11 cellular contexts compared by ENCODE assay signal in genomic region chr9:127809562-127810377, GRCh38. TPM values are rescaled to one million over a fixed set of nuclear protein-coding genes. Genes with fewer than 3 reads are reported as not detected.
DNase-seq lines count a peak whose midpoint lies in the region; ATAC-seq and TF ChIP-seq lines count a peak whose summit lies in the region.
"Had no signal": no experiment of that assay in that cellular context is flagged by ENCODE, and none has a peak within 500 bp of the region (broad histone marks: within the 10 kb centered on the region; RNA-seq: fewer than 3 reads in every experiment).

No MANE protein-coding gene starts in this region.

- H2BK5ac ChIP-seq in H9 (ENCODE audit: insufficient read length, low read length) = no peak overlapping the region

- H4K91ac ChIP-seq in H9 (ENCODE audit: insufficient read length, low read depth, low read length) = no peak overlapping the region

- H2BK20ac ChIP-seq in H9 (ENCODE audit: low read depth, low read length, poor library complexity, severe bottlenecking) = no peak overlapping the region

- H3K4me3 ChIP-seq in ascending aorta = no peak overlapping the region
- no peak overlapping the region for H3K4me3 ChIP-seq in right cardiac atrium (ENCODE audit: low read length)

- H3K56ac ChIP-seq in H9 (ENCODE audit: insufficient read length, low read depth, low read length) = no peak overlapping the region

- no peak overlapping the region for H3K18ac ChIP-seq in H9 (ENCODE audit: insufficient read length, low read depth, low read length)

- H3K27me3 ChIP-seq in H9 (ENCODE audit: insufficient read depth, low read length) (no peaks in the 10 kb centered on the region), ascending aorta (no peaks in the 10 kb centered on the region), right cardiac atrium (ENCODE audit: control insufficient read depth, insufficient read depth) (no peaks in the 10 kb centered on the region)

- peak overlapping the region; percentile 41 for H3K4me2 ChIP-seq in H9 (ENCODE audit: insufficient read depth, insufficient read length, low read length)

- H4K5ac ChIP-seq in H9 (ENCODE audit: insufficient read length, low read depth, low read length) = no peak overlapping the region

- H3K27ac Mint-ChIP-seq in H9 = no peak overlapping the region

- DNase-seq in H9 (peak; percentile 82), ascending aorta (ENCODE audit: low spot score in 2 of 2) (no peak), right cardiac atrium (peak; percentile 61 to 86 (median 84)), retina (peak; percentile 58), cerebellar nuclear complex (lab: John Stamatoyannopoulos, UW) (no peak)
- DNase-seq in stimulated activated CD4-positive, alpha-beta T cell treated with anti-CD3 and anti-CD28 coated beads, Interleukin-12 subunit alpha, Interleukin-12 subunit beta, amount 100 ng/mL, for 4 hours = no peak
- DNase-seq: activated naive CD4-positive, alpha-beta T cell; DMS79 had no signal

- no peak overlapping the region for H2AFZ ChIP-seq in H9 (ENCODE audit: low read length)

- no peak for TF ChIP-seq CTCF in H9 (conservative IDR thresholded peaks at IDR 0.05)
- TF ChIP-seq CTCF in ascending aorta (IDR thresholded peaks at IDR 0.05) = no peak

- peaks cover 15 to 61% (median 59%) of the 10 kb centered on the region in 3 experiments for H3K36me3 Mint-ChIP-seq in H9 (ENCODE audit: insufficient read depth in 1 of 3, low read depth in 3 of 3)

- no CpG with 5 or more reads among the region's 56 CpGs for WGBS in H9 (ENCODE audit: extremely low coverage, insufficient read length, low lambda C conversion rate)
- WGBS in right cardiac atrium = 43% methylated on average over 56 of the region's 56 CpGs

- no peaks in the 10 kb centered on the region for H3K23me2 ChIP-seq in H9 (ENCODE audit: insufficient read length, low read depth, low read length, poor library complexity, severe bottlenecking)

- no peak overlapping the region for H4K8ac ChIP-seq in H9 (replicated peaks; ENCODE audit: insufficient read length, low read depth, low read length)

- H3K9ac ChIP-seq in H9 (ENCODE audit: extremely low read depth, insufficient read length, low read length) = no peak overlapping the region

- no peak overlapping the region for H3K14ac ChIP-seq in H9 (ENCODE audit: insufficient read depth, low read length)

- no peak overlapping the region for H2BK120ac ChIP-seq in H9 (ENCODE audit: low read depth, low read length, poor library complexity, severe bottlenecking)

- no peak overlapping the region for H2BK15ac ChIP-seq in H9 (ENCODE audit: low read depth, low read length)

- no peaks in the 10 kb centered on the region for H3K79me2 ChIP-seq in H9 (ENCODE audit: insufficient read depth, low read length)

- no peaks in the 10 kb centered on the region for H3K79me1 ChIP-seq in H9 (ENCODE audit: insufficient read depth, low read depth, low read length, poor library complexity, severe bottlenecking)

- H2BK12ac ChIP-seq in H9 (ENCODE audit: insufficient read length, low read depth, low read length) = no peak overlapping the region

- no peaks in the 10 kb centered on the region for H3K27me3 Mint-ChIP-seq in H9 (ENCODE audit: low read depth)

- H3K4ac ChIP-seq in H9 (ENCODE audit: low read depth, low read length) = no peak overlapping the region

- intact Hi-C loops in ascending aorta (cut with DNase I) (no loop called here), right cardiac atrium (cut with DNase I) (loop anchor here in 2 of 4 donors (10.0 kb wide), 1 partner anchor 65 kb away; the partner anchor contains the start of gene AK1 (in 2 of the 2))

- H3K9me3 ChIP-seq in H9 (ENCODE audit: control insufficient read depth, low read depth, low read length) (no peaks in the 10 kb centered on the region), ascending aorta (no peaks in the 10 kb centered on the region), right cardiac atrium (ENCODE audit: control insufficient read depth, low read length) (no peaks in the 10 kb centered on the region)

- H2AK5ac ChIP-seq in H9 (ENCODE audit: insufficient read length, low read length) = no peak overlapping the region

- no peak overlapping the region for H3K23ac ChIP-seq in H9 (ENCODE audit: insufficient read length, low read depth, low read length)

- ATAC-seq in right cardiac atrium (peak; percentile 36 to 53), GM19467 (IDR thresholded peaks at IDR 0.05; ENCODE audit: unreplicated experiment) (no peak), HG03565 (IDR thresholded peaks at IDR 0.05; ENCODE audit: unreplicated experiment) (no peak)

- H3K4me1 Mint-ChIP-seq in H9 = peaks cover 2 to 7% of the 10 kb centered on the region in 2 experiments; a peak in 3 of 4 replicates

- peaks cover 53 to 96% of the 10 kb centered on the region in 2 donors for H3K36me3 ChIP-seq in ascending aorta

- no peaks in the 10 kb centered on the region for H4K20me1 ChIP-seq in H9 (ENCODE audit: control insufficient read depth, insufficient read depth, insufficient read length)

- H3K4me1 ChIP-seq in H9 (ENCODE audit: insufficient read depth, low read length) = no peaks in the 10 kb centered on the region; the same call in 1 of the 2 replicates
- peaks cover 4 to 10% of the 10 kb centered on the region in 2 donors for H3K4me1 ChIP-seq in ascending aorta
- H3K4me1 ChIP-seq in right cardiac atrium (ENCODE audit: control insufficient read depth, insufficient read depth, low read length) = peaks cover 3% of the 10 kb centered on the region

- H3K27ac ChIP-seq in H9 (ENCODE audit: insufficient read length, low read depth, low read length) (no peak overlapping the region), ascending aorta (peak overlapping the region; percentile 41 to 65), right cardiac atrium (ENCODE audit: low read length) (peak overlapping the region; percentile 28)

- H3T11ph ChIP-seq in H9 (ENCODE audit: low read length) = no peak overlapping the region

- H3K4me3 Mint-ChIP-seq in H9 = peak overlapping the region; percentile 22 to 66; a peak in 3 of 5 replicates

- H3K9me3 Mint-ChIP-seq in H9 = no peaks in the 10 kb centered on the region

RNA-seq across cellular contexts. Expression of gene FPGS, which starts 7.1 kb away (rescaled TPM):
- total RNA-seq in H9 (2021) (68.4 TPM in 2 replicates), ascending aorta (286 TPM), right cardiac atrium (10 to 100 TPM; 34.1 to 53.1 (median 45.6) TPM)
- 30.1 TPM for polyA plus RNA-seq in right cardiac atrium

RNA-seq across cellular contexts. Expression of gene CDK9, which starts 23.9 kb away (rescaled TPM):
- total RNA-seq in H9 (2021) (85.7 and 87.8 TPM in 2 replicates), ascending aorta (470 TPM), right cardiac atrium (10 to 100 TPM; 49.0 to 62.5 (median 58.6) TPM)
- 37.3 TPM for polyA plus RNA-seq in right cardiac atrium

RNA-seq across cellular contexts. Expression of gene SH2D3C, which starts 31.3 kb away (rescaled TPM):
- total RNA-seq in H9 (2021) (1.3 and 1.7 TPM in 2 replicates), ascending aorta (49.5 TPM), right cardiac atrium (10 to 100 TPM in 3 of 4 donors, 1 to 10 TPM in 1; 9.4 to 15.5 (median 12.7) TPM)
- polyA plus RNA-seq in right cardiac atrium = 17.4 TPM
- total RNA-seq: LHCN-M2 had no signal

RNA-seq across cellular contexts. Expression of gene ENG, which starts 44.7 kb away (rescaled TPM):
- total RNA-seq in H9 (2021) (1.8 and 2.1 TPM in 2 replicates), ascending aorta (675 TPM), right cardiac atrium (100 to 1,000 TPM; 275 to 462 (median 364) TPM)
- 362 TPM for polyA plus RNA-seq in right cardiac atrium

Comparison
In these comparisons a context has a peak if more than half of its experiments do, and no peak if none do; other contexts are left out.
1. DNase-seq: peak in H9 (single experiment), right cardiac atrium (3 of 3) and retina (single experiment); none in ascending aorta (0 of 2), stimulated activated CD4-positive, alpha-beta T cell treated with anti-CD3 and anti-CD28 coated beads, Interleukin-12 subunit alpha, Interleukin-12 subunit beta, amount 100 ng/mL, for 4 hours (single experiment) and cerebellar nuclear complex (0 of 2).
2. ATAC-seq: peak in right cardiac atrium (2 of 2); none in GM19467 (single experiment) and HG03565 (single experiment).